Comparison of ENCODE assay signal across 1 cellular context in genomic region chr4:39820186-39820585, GRCh38.
TF ChIP-seq lines count a peak whose summit lies in the region.

No MANE protein-coding gene starts in this region.

TF ChIP-seq in WTC11, 78 proteins besides CTCF, POLR2A, EP300 and RAD21 (continued from another document):
- TF ChIP-seq CDX4 (CRISPR knock-in tag; IDR thresholded peaks at IDR 0.05; ENCODE audit: borderline replicate concordance), result no peak
- TF ChIP-seq HMGXB4 (CRISPR knock-in tag; IDR thresholded peaks at IDR 0.05), result no peak
- TF ChIP-seq TEAD4 (CRISPR knock-in tag; IDR thresholded peaks at IDR 0.05), result no peak
- TF ChIP-seq NR1H2 (CRISPR knock-in tag; IDR thresholded peaks at IDR 0.05), result no peak
- TF ChIP-seq SMAD3 (CRISPR knock-in tag; IDR thresholded peaks at IDR 0.05; ENCODE audit: borderline replicate concordance), result no peak
- TF ChIP-seq ESRRA (CRISPR knock-in tag; IDR thresholded peaks at IDR 0.05; ENCODE audit: borderline replicate concordance), result no peak
- no peak for TF ChIP-seq SOX15 (CRISPR knock-in tag; IDR thresholded peaks at IDR 0.05)
- TF ChIP-seq GTF2I (CRISPR knock-in tag; conservative IDR thresholded peaks at IDR 0.05), result no peak
- TF ChIP-seq FOXJ3 (CRISPR knock-in tag; IDR thresholded peaks at IDR 0.05; ENCODE audit: borderline replicate concordance), result no peak
- no peak for TF ChIP-seq ZNF532 (CRISPR knock-in tag; IDR thresholded peaks at IDR 0.05; ENCODE audit: borderline replicate concordance)
- no peak for TF ChIP-seq OVOL2 (CRISPR knock-in tag; IDR thresholded peaks at IDR 0.05; ENCODE audit: borderline replicate concordance)
- no peak for TF ChIP-seq RELA (CRISPR knock-in tag; IDR thresholded peaks at IDR 0.05; ENCODE audit: borderline replicate concordance)
- no peak for TF ChIP-seq PRRX2 (CRISPR knock-in tag; IDR thresholded peaks at IDR 0.05)
- TF ChIP-seq SMAD4 (CRISPR knock-in tag; IDR thresholded peaks at IDR 0.05), result no peak
